1 cellular context compared by ENCODE assay signal in genomic region chr17:19238167-19238505, GRCh38.
TF ChIP-seq lines count a peak whose summit lies in the region.

No MANE protein-coding gene starts in this region.

TF ChIP-seq in HepG2, 621 proteins besides CTCF, POLR2A, EP300 and RAD21 (continued from another document):
- TF ChIP-seq ZNF687 (CRISPR knock-in tag; IDR thresholded peaks at IDR 0.05) = peak; percentile 22; the same call in 1 of the 2 replicates
- no peak for TF ChIP-seq KLF6 (CRISPR knock-in tag; IDR thresholded peaks at IDR 0.05)
- no peak for TF ChIP-seq ZNF121 (CRISPR knock-in tag; IDR thresholded peaks at IDR 0.05)
- 0 out of 2 replicates have a peak, but pooled peaks have one; percentile 10 for TF ChIP-seq FOXA3 (CRISPR knock-in tag; IDR thresholded peaks at IDR 0.05)
- TF ChIP-seq NAIF1 (CRISPR knock-in tag; IDR thresholded peaks at IDR 0.05; ENCODE audit: borderline replicate concordance) = no peak
- no peak for TF ChIP-seq ARNT (IDR thresholded peaks at IDR 0.05)
- TF ChIP-seq PAWR (CRISPR knock-in tag; IDR thresholded peaks at IDR 0.05; ENCODE audit: borderline replicate concordance) = no peak
- TF ChIP-seq HNRNPL (IDR thresholded peaks at IDR 0.05; ENCODE audit: low read depth, low read length) = 0 out of 2 replicates have a peak, but pooled peaks have one; percentile 62
